Comparison of ENCODE assay signal across 8 cellular contexts in the genomic region with DNA sequence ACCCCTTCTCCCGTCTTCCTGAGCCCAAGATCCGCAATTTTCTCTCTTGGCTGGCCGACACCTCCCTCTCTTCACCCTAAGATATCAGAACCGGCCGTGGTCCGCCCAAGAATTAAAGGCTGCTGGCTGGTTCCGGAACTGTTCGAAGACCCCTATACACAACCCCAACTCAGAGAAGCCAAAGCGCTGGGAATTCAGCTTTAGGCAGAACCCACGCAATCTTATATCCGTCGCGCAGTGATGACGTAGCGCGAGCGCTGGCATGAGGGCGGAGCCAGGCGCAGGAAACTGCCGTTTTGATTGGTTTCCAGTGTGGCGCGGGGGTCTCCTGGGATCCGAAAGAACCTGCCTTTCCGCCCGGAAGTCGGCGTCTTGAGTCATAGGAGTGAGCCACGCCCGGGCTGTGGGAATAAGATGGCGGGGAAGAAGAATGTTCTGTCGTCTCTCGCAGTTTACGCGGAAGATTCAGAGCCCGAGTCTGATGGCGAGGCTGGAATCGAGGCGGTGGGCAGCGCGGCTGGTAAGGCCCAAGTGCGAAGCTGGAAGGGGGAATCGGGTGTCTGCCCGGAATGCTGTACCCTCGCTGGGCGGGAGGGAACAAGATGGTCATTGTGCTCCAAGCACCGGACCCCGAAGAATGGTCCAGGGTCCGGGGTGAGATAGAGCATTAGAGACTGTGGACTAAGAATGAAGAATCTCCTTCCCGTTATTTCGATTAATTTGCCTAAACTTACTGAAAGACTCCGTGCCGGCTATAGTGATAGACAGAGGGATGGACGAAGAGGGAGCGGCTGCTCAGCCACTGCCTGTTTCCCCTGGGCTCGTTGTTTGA. TPM values are rescaled to one million over a fixed set of nuclear protein-coding genes. Genes with fewer than 3 reads are reported as not detected.
DNase-seq lines count a peak whose midpoint lies in the region; ATAC-seq and TF ChIP-seq lines count a peak whose summit lies in the region.

A gene (minus strand): TSS at position 196 of the 832 bp plus-strand sequence. CDS start 597 bp downstream, outside the sequence.
A gene (plus strand): TSS at position 380 of the 832 bp plus-strand sequence. CDS start 35 bp downstream, at position 415.

- H3K36me3 ChIP-seq in esophagus muscularis mucosa (peaks cover 19 to 60% (median 45%) of the 10 kb centered on the region in 4 donors), muscle layer of colon (ENCODE audit: insufficient read depth, low read length) (peaks cover 32% of the 10 kb centered on the region)

- H3K9me3 Mint-ChIP-seq in activated T-cell treated with anti-CD3 and anti-CD28 coated beads, Interleukin-2, amount 50 U/mL, for 72 hours, result no peaks in the 10 kb centered on the region

- peaks cover 10 to 11% of the 10 kb centered on the region in 2 donors for H3K36me3 Mint-ChIP-seq in activated T-cell treated with anti-CD3 and anti-CD28 coated beads, Interleukin-2, amount 50 U/mL, for 72 hours (ENCODE audit: insufficient read depth in 2 of 2)

- H3K4me3 Mint-ChIP-seq in activated T-cell treated with anti-CD3 and anti-CD28 coated beads, Interleukin-2, amount 50 U/mL, for 72 hours, result no peak within 1 kb of the TSS

- H3K9me3 ChIP-seq in esophagus muscularis mucosa, result no peaks in the 10 kb centered on the region
- H3K9me3 ChIP-seq in muscle layer of colon (ENCODE audit: low read length), result no peaks in the 10 kb centered on the region

- under 1% methylated on average over 53 of the region's 55 CpGs for WGBS in esophagus muscularis mucosa

- no peaks in the 10 kb centered on the region for H3K27me3 ChIP-seq in esophagus muscularis mucosa
- no peaks in the 10 kb centered on the region for H3K27me3 ChIP-seq in muscle layer of colon (ENCODE audit: control insufficient read depth in 1 of 2, insufficient read depth in 2 of 2, low read length in 2 of 2)

- H3K9ac ChIP-seq in muscle layer of colon (ENCODE audit: low read length), result peak within 1 kb of the TSS; percentile 90

- peak in 1 of 3 experiments; percentile 31 for TF ChIP-seq CTCF in esophagus muscularis mucosa (IDR thresholded peaks at IDR 0.05)

- H3K4me1 ChIP-seq in esophagus muscularis mucosa, result peaks cover 21 to 55% (median 41%) of the 10 kb centered on the region in 4 donors
- H3K4me1 ChIP-seq in muscle layer of colon (ENCODE audit: insufficient read depth, low read length), result peaks cover 19% of the 10 kb centered on the region

- peak within 1 kb of the TSS; percentile 81 to 94 (median 93) for H3K27ac ChIP-seq in esophagus muscularis mucosa (replicated peaks in 1 of 4)
- peak within 1 kb of the TSS; percentile 84 for H3K27ac ChIP-seq in muscle layer of colon (ENCODE audit: low read depth, low read length)

- peak; percentile 67 for ATAC-seq in GM21825 (IDR thresholded peaks at IDR 0.05; ENCODE audit: unreplicated experiment)
- ATAC-seq in activated T-cell treated with anti-CD3 and anti-CD28 coated beads, Interleukin-2, amount 50 U/mL, for 72 hours (replicated peaks in 1 of 2), result peak; percentile 100

- H3K27ac Mint-ChIP-seq in activated T-cell treated with anti-CD3 and anti-CD28 coated beads, Interleukin-2, amount 50 U/mL, for 72 hours, result peak within 1 kb of the TSS; percentile 77

- peak; percentile 85 for DNase-seq in DMS79 (lab: John Stamatoyannopoulos, UW)
- peak; percentile 100 for DNase-seq in Kasumi-1 (lab: John Stamatoyannopoulos, UW)
- DNase-seq in RKO (ENCODE audit: low spot score), result peak; percentile 98
- DNase-seq in activated T-cell treated with anti-CD3 and anti-CD28 coated beads, Interleukin-2, amount 50 U/mL, for 72 hours, result peak; percentile 96 to 98
- peak; percentile 100 for DNase-seq in esophagus muscularis mucosa (ENCODE audit: extremely low spot score)
- DNase-seq in stimulated activated CD8-positive, alpha-beta memory T cell treated with anti-CD3 and anti-CD28 coated beads, Interleukin-7, amount 100 ng/mL, for 24 hours (ENCODE audit: low read depth), result peak; percentile 95

- no peak for TF ChIP-seq EP300 in esophagus muscularis mucosa (IDR thresholded peaks at IDR 0.05)

- intact Hi-C loops in esophagus muscularis mucosa (cut with DNase I), result no loop called here

- H3K4me1 Mint-ChIP-seq in activated T-cell treated with anti-CD3 and anti-CD28 coated beads, Interleukin-2, amount 50 U/mL, for 72 hours (ENCODE audit: low read depth), result peaks cover 43% of the 10 kb centered on the region

- H3K4me3 ChIP-seq in esophagus muscularis mucosa (peak within 1 kb of the TSS; percentile 82 to 98 (median 90)), muscle layer of colon (ENCODE audit: low read depth in 1 of 2, low read length in 2 of 2) (peak within 1 kb of the TSS; percentile 88 to 96)

- H3K27me3 Mint-ChIP-seq in activated T-cell treated with anti-CD3 and anti-CD28 coated beads, Interleukin-2, amount 50 U/mL, for 72 hours (ENCODE audit: low read depth), result no peaks in the 10 kb centered on the region

- TF ChIP-seq POLR2A in esophagus muscularis mucosa (IDR thresholded peaks at IDR 0.05; ENCODE audit: low read depth), result peak; percentile 47

RNA-seq across cellular contexts. Expression of the first gene that starts in this region (rescaled TPM):
- 10 to 100 TPM; 50.7 to 58.5 TPM for total RNA-seq in activated T-cell treated with anti-CD3 and anti-CD28 coated beads, Interleukin-2, amount 50 U/mL, for 72 hours
- 10 to 100 TPM in 3 of 4 donors, 1 to 10 TPM in 1; 6.3 to 14.7 (median 11.9) TPM for total RNA-seq in esophagus muscularis mucosa

RNA-seq across cellular contexts. Expression of the second gene that starts in this region (rescaled TPM):
- total RNA-seq in activated T-cell treated with anti-CD3 and anti-CD28 coated beads, Interleukin-2, amount 50 U/mL, for 72 hours, result 100 to 1,000 TPM in 1 of 2 donors, 10 to 100 TPM in 1; 97.0 to 112 TPM
- total RNA-seq in esophagus muscularis mucosa, result 10 to 100 TPM; 50.3 to 81.3 (median 77.6) TPM

Comparison
In these comparisons a context has a peak if more than half of its experiments do, and no peak if none do; other contexts are left out.
1. Peak in every context shown above with its lines: DNase-seq, ATAC-seq, H3K4me3 ChIP-seq and H3K27ac ChIP-seq.